ENCODE assay signal across 2 cellular contexts in genomic region chrX:78555401-78555980, GRCh38.
TF ChIP-seq lines count a peak whose summit lies in the region.

No MANE protein-coding gene starts in this region.

TF ChIP-seq in WTC11, 78 proteins besides CTCF, POLR2A, EP300 and RAD21 (continued from another document):
- TF ChIP-seq AFF4 (CRISPR knock-in tag; IDR thresholded peaks at IDR 0.05; ENCODE audit: borderline replicate concordance) (no peak), ATF6 (CRISPR knock-in tag; IDR thresholded peaks at IDR 0.05) (no peak), ZNF396 (CRISPR knock-in tag; IDR thresholded peaks at IDR 0.05; ENCODE audit: borderline replicate concordance) (no peak), ARID4B (CRISPR knock-in tag; IDR thresholded peaks at IDR 0.05; ENCODE audit: borderline replicate concordance) (no peak), STAT6 (CRISPR knock-in tag; conservative IDR thresholded peaks at IDR 0.05; ENCODE audit: low read depth) (no peak), ZNF317 (CRISPR knock-in tag; IDR thresholded peaks at IDR 0.05; ENCODE audit: borderline replicate concordance, low read depth) (no peak), MXD4 (CRISPR knock-in tag; IDR thresholded peaks at IDR 0.05; ENCODE audit: borderline replicate concordance) (no peak), ZNF423 (CRISPR knock-in tag; IDR thresholded peaks at IDR 0.05) (no peak)

TF ChIP-seq in GM23338, 12 proteins besides CTCF, POLR2A, EP300 and RAD21 (continued from another document):
- TF ChIP-seq ZNF462 (CRISPR knock-in tag; IDR thresholded peaks at IDR 0.05) (no peak), ETS1 (IDR thresholded peaks at IDR 0.05) (no peak), ZNF331 (CRISPR knock-in tag; IDR thresholded peaks at IDR 0.05; ENCODE audit: low read depth) (no peak), EZH2 (IDR thresholded peaks at IDR 0.05; ENCODE audit: low read depth, unreplicated experiment) (no peak), REST (IDR thresholded peaks at IDR 0.05; ENCODE audit: unreplicated experiment) (no peak), CREB1 (CRISPR knock-in tag; IDR thresholded peaks at IDR 0.05; ENCODE audit: low read depth) (no peak), NANOG (IDR thresholded peaks at IDR 0.05; ENCODE audit: borderline replicate concordance) (no peak), JUNB (IDR thresholded peaks at IDR 0.05; ENCODE audit: unreplicated experiment) (no peak), POLR2AphosphoS5 (IDR thresholded peaks at IDR 0.05; ENCODE audit: low read depth) (no peak), STAT1 (IDR thresholded peaks at IDR 0.05; ENCODE audit: unreplicated experiment) (no peak), EZH2phosphoT487 (IDR thresholded peaks at IDR 0.05; ENCODE audit: unreplicated experiment) (no peak)
